1 cellular context compared by ENCODE assay signal in genomic region chr15:99433026-99433756, GRCh38.
TF ChIP-seq lines count a peak whose summit lies in the region.

No MANE protein-coding gene starts in this region.

TF ChIP-seq in GM12878, 131 proteins besides CTCF, POLR2A, EP300 and RAD21 (continued from another document):
- TF ChIP-seq BCL3 (IDR thresholded peaks at IDR 0.05; ENCODE audit: borderline replicate concordance, insufficient read depth, low read depth, low read length, poor library complexity, severe bottlenecking) (no peak), RELA (IDR thresholded peaks at IDR 0.05; ENCODE audit: borderline replicate concordance, partially characterized antibody) (peak; percentile 36), HDGF (IDR thresholded peaks at IDR 0.05) (no peak), TARDBP (IDR thresholded peaks at IDR 0.05; ENCODE audit: borderline replicate concordance) (no peak)
TF ChIP-seq in GM12878: peak in this region for 5.
